5 cellular contexts compared by ENCODE assay signal in genomic region chr4:169738604-169739003, GRCh38. TPM values are rescaled to one million over a fixed set of nuclear protein-coding genes. Genes with fewer than 3 reads are reported as not detected.
A peak's percentile ranks its signal among the peaks of the same experiment; 100 is the strongest.
DNase-seq lines count a peak whose midpoint lies in the region; ATAC-seq, FAIRE-seq and TF ChIP-seq lines count a peak whose summit lies in the region.
"Not testable (repeated sequence)": the region's sequence is repeated elsewhere in the genome, so short reads cannot be mapped to it uniquely, and the experiment has no call there.

No MANE protein-coding gene starts in this region.

- TF ChIP-seq RAD21 in K562 (CRISPR knock-in tag; conservative IDR thresholded peaks at IDR 0.05 in 1 of 2, IDR thresholded peaks at IDR 0.05 in 1 of 2): not testable (repeated sequence)

- H4K20me1 ChIP-seq in K562 (replicated peaks; ENCODE audit: control insufficient read depth, insufficient read depth, low read length): not testable (repeated sequence)

- H3K9me3 Mint-ChIP-seq in activated T-cell treated with anti-CD3 and anti-CD28 coated beads, Interleukin-2, amount 50 U/mL, for 72 hours; activated T-helper 17 cell treated with anti-CD3 and anti-CD28 coated beads, Interleukin-2, amount 50 U/mL, for 72 hours; stimulated activated effector memory CD8-positive, alpha-beta T cell treated with anti-CD3 and anti-CD28 coated beads, Interleukin-12 subunit alpha, Interleukin-12 subunit beta, amount 100 ng/mL, for 72 hours: not testable (repeated sequence)

- not testable (repeated sequence) for H3K27me3 Mint-ChIP-seq in activated T-cell treated with anti-CD3 and anti-CD28 coated beads, Interleukin-2, amount 50 U/mL, for 72 hours (ENCODE audit: low read depth); activated T-helper 17 cell treated with anti-CD3 and anti-CD28 coated beads, Interleukin-2, amount 50 U/mL, for 72 hours

- not testable (repeated sequence) for FAIRE-seq in K562 (lab: Jason Lieb, UNC)

- in situ Hi-C loops in K562 (cut with MboI): not testable (repeated sequence)

- POLR2A ChIA-PET in HEK293 (lab: Yijun Ruan, JAX): not testable (repeated sequence)
- POLR2A ChIA-PET in K562 (lab: Yijun Ruan, JAX): interaction anchor here (0.6 kb wide), 1 partner anchor 748 kb away, joined by 3 read pairs; no protein-coding TSS in a partner anchor

- not testable (repeated sequence) for H3K4me3 Mint-ChIP-seq in activated T-cell treated with anti-CD3 and anti-CD28 coated beads, Interleukin-2, amount 50 U/mL, for 72 hours; activated T-helper 17 cell treated with anti-CD3 and anti-CD28 coated beads, Interleukin-2, amount 50 U/mL, for 72 hours; stimulated activated effector memory CD8-positive, alpha-beta T cell treated with anti-CD3 and anti-CD28 coated beads, Interleukin-12 subunit alpha, Interleukin-12 subunit beta, amount 100 ng/mL, for 72 hours

- not testable (repeated sequence) for H3K9ac ChIP-seq in K562 (ENCODE audit: insufficient read depth in 1 of 2, low read depth in 2 of 2, low read length in 2 of 2)

- H3K27ac ChIP-seq in HEK293 (ENCODE audit: extremely low read depth, low read depth, low read length); K562 (ENCODE audit: extremely low read depth, low read depth, low read length): not testable (repeated sequence)

- H3K9me3 ChIP-seq in HEK293 (ENCODE audit: control insufficient read depth, insufficient read depth, low read depth, low read length); K562 (replicated peaks; ENCODE audit: control insufficient read depth, insufficient read depth, low read depth, low read length): not testable (repeated sequence)

- TF ChIP-seq CTCF in HEK293 (tag by site-specific recombination; IDR thresholded peaks at IDR 0.05); K562 (IDR thresholded peaks at IDR 0.05 in 2 of 3, conservative IDR thresholded peaks at IDR 0.05 in 1 of 3; ENCODE audit: insufficient read depth in 2 of 3, low read depth in 1 of 3, low read length in 3 of 3): not testable (repeated sequence)

- CTCF ChIA-PET in HEK293 (lab: Yijun Ruan, JAX); K562 (lab: Yijun Ruan, JAX; ENCODE audit: low intra/inter-chr PET ratio): not testable (repeated sequence)

- H3K27me3 ChIP-seq in K562 (ENCODE audit: control insufficient read depth in 2 of 2, insufficient read depth in 2 of 2, low read length in 2 of 2): not testable (repeated sequence)

- H3K9me1 ChIP-seq in K562 (ENCODE audit: control insufficient read depth, insufficient read depth, low read length): not testable (repeated sequence)

- not testable (repeated sequence) for H3K4me1 Mint-ChIP-seq in activated T-cell treated with anti-CD3 and anti-CD28 coated beads, Interleukin-2, amount 50 U/mL, for 72 hours (ENCODE audit: low read depth); activated T-helper 17 cell treated with anti-CD3 and anti-CD28 coated beads, Interleukin-2, amount 50 U/mL, for 72 hours; stimulated activated effector memory CD8-positive, alpha-beta T cell treated with anti-CD3 and anti-CD28 coated beads, Interleukin-12 subunit alpha, Interleukin-12 subunit beta, amount 100 ng/mL, for 72 hours

- H3K36me3 Mint-ChIP-seq in activated T-cell treated with anti-CD3 and anti-CD28 coated beads, Interleukin-2, amount 50 U/mL, for 72 hours (ENCODE audit: insufficient read depth in 2 of 2): peaks cover 6 to 29% of the 10 kb centered on the region in 2 donors
- H3K36me3 Mint-ChIP-seq in activated T-helper 17 cell treated with anti-CD3 and anti-CD28 coated beads, Interleukin-2, amount 50 U/mL, for 72 hours (ENCODE audit: low read depth): peaks cover 79% of the 10 kb centered on the region
- peaks cover 59% of the 10 kb centered on the region for H3K36me3 Mint-ChIP-seq in stimulated activated effector memory CD8-positive, alpha-beta T cell treated with anti-CD3 and anti-CD28 coated beads, Interleukin-12 subunit alpha, Interleukin-12 subunit beta, amount 100 ng/mL, for 72 hours

- TF ChIP-seq POLR2A in K562 (conservative IDR thresholded peaks at IDR 0.05): not testable (repeated sequence)

- BruUV-seq in K562 (replicated peaks; lab: Mats Ljungman, UMichigan): not testable (repeated sequence)

- H2AFZ ChIP-seq in K562 (ENCODE audit: low read depth, low read length): not testable (repeated sequence)

- not testable (repeated sequence) for H3K79me2 ChIP-seq in K562 (ENCODE audit: control insufficient read depth, insufficient read depth, low read length)

- H3K4me3 ChIP-seq in HEK293 (ENCODE audit: low read depth, low read length); K562: not testable (repeated sequence)

- H3K27ac Mint-ChIP-seq in activated T-cell treated with anti-CD3 and anti-CD28 coated beads, Interleukin-2, amount 50 U/mL, for 72 hours: peak overlapping the region; percentile 51
- peak overlapping the region; percentile 10 for H3K27ac Mint-ChIP-seq in activated T-helper 17 cell treated with anti-CD3 and anti-CD28 coated beads, Interleukin-2, amount 50 U/mL, for 72 hours
- H3K27ac Mint-ChIP-seq in stimulated activated effector memory CD8-positive, alpha-beta T cell treated with anti-CD3 and anti-CD28 coated beads, Interleukin-12 subunit alpha, Interleukin-12 subunit beta, amount 100 ng/mL, for 72 hours: peak overlapping the region; percentile 9

- ATAC-seq in activated T-cell treated with anti-CD3 and anti-CD28 coated beads, Interleukin-2, amount 50 U/mL, for 72 hours (replicated peaks in 1 of 2); activated T-helper 17 cell treated with anti-CD3 and anti-CD28 coated beads, Interleukin-2, amount 50 U/mL, for 72 hours (replicated peaks); K562; stimulated activated effector memory CD8-positive, alpha-beta T cell treated with anti-CD3 and anti-CD28 coated beads, Interleukin-12 subunit alpha, Interleukin-12 subunit beta, amount 100 ng/mL, for 72 hours: not testable (repeated sequence)

- H3K4me1 ChIP-seq in HEK293 (ENCODE audit: control insufficient read depth, insufficient read depth, low read length); K562 (replicated peaks in 1 of 2; ENCODE audit: control insufficient read depth in 2 of 2, insufficient read depth in 2 of 2, low read length in 2 of 2): not testable (repeated sequence)

- intact Hi-C loops in K562 (cut with micrococcal nuclease): not testable (repeated sequence)

- TF ChIP-seq EP300 in K562 (IDR thresholded peaks at IDR 0.05; ENCODE audit: low read length): not testable (repeated sequence)

- not testable (repeated sequence) for H3K4me2 ChIP-seq in K562 (ENCODE audit: insufficient read depth, low read length)

- DNase-seq in activated T-cell treated with anti-CD3 and anti-CD28 coated beads, Interleukin-2, amount 50 U/mL, for 72 hours; K562 (ENCODE audit: extremely low read depth in 1 of 4, low spot score in 3 of 4); stimulated activated effector memory CD8-positive, alpha-beta T cell treated with anti-CD3 and anti-CD28 coated beads, Interleukin-12 subunit alpha, Interleukin-12 subunit beta, amount 100 ng/mL, for 72 hours (ENCODE audit: low spot score in 2 of 2): not testable (repeated sequence)

- H3K36me3 ChIP-seq in HEK293 (ENCODE audit: control insufficient read depth in 2 of 2, insufficient read depth in 1 of 2, low read length in 2 of 2) (peaks cover 3 to 38% of the 10 kb centered on the region in 2 experiments; a peak in 2 of 3 replicates), K562 (ENCODE audit: control insufficient read depth, insufficient read depth, low read length) (peaks cover 17% of the 10 kb centered on the region)

TF ChIP-seq in HEK293, 187 proteins besides CTCF, POLR2A, EP300 and RAD21:
- peak; percentile 73 for TF ChIP-seq ZNF146 (tag by site-specific recombination; IDR thresholded peaks at IDR 0.05)

TF ChIP-seq in K562, 482 proteins besides CTCF, POLR2A, EP300 and RAD21:
- TF ChIP-seq ZNF146 (CRISPR knock-in tag; IDR thresholded peaks at IDR 0.05; ENCODE audit: unreplicated experiment) (peak; percentile 75), KDM1A (IDR thresholded peaks at IDR 0.05) (peak in 1 of 2 experiments; percentile 13; a peak in 1 of 4 replicates)

RNA-seq across cellular contexts. Expression of gene HPF1, which starts 19.1 kb away (rescaled TPM):
- total RNA-seq in activated T-cell treated with anti-CD3 and anti-CD28 coated beads, Interleukin-2, amount 50 U/mL, for 72 hours: 10 to 100 TPM; 32.7 to 34.0 TPM
- total RNA-seq in activated T-helper 17 cell treated with anti-CD3 and anti-CD28 coated beads, Interleukin-2, amount 50 U/mL, for 72 hours: 10 to 100 TPM; 19.0 to 27.0 TPM
- total RNA-seq in K562 (2011; cell fraction: chromatin; rRNA removed; ENCODE audit: low replicate concordance): 4.9 and 15.6 TPM in 2 replicates
- 1.1 and 3.2 TPM in 2 replicates for total RNA-seq in K562 (2011; cell fraction: nucleolus; rRNA removed)
- total RNA-seq in K562 (2011; cell fraction: nucleoplasm; rRNA removed): 5.1 and 8.9 TPM in 2 replicates
- 21.2 and 21.7 TPM in 2 replicates for total RNA-seq in K562 (2014; rRNA removed)
- total RNA-seq in K562 (2014; rRNA removed; fragmentation: Illumina TruSeq; extraction: Trizol): 41.7 and 46.6 TPM in 2 replicates
- total RNA-seq in K562 (2015; rRNA removed; fragmentation: Illumina TruSeq; extraction: Trizol): 40.3 and 44.3 TPM in 2 replicates
- total RNA-seq in K562 (2021): 31.1 and 31.6 TPM in 2 replicates
- 24.2 and 31.5 TPM in 2 replicates for polyA plus RNA-seq in K562 (2011; rRNA removed)
- polyA plus RNA-seq in K562 (2011; cell fraction: cytosol; rRNA removed): 4.9 and 11.9 TPM in 2 replicates
- 2.8 and 4.7 TPM in 2 replicates for polyA plus RNA-seq in K562 (2011; cell fraction: nucleus; rRNA removed)
- 36.7 and 37.8 TPM in 2 replicates for polyA plus RNA-seq in K562 (2012)
- 49.9 and 89.4 TPM in 2 replicates for polyA plus RNA-seq in K562 (2014; fragmentation: Illumina TruSeq; extraction: Trizol)
- 10 to 100 TPM; 33.5 to 35.2 TPM for polyA plus RNA-seq in K562 (2014; fragmentation: Nextera tagmentation; extraction: Ambion mirVana)
- 36.8 and 37.2 TPM in 2 replicates for polyA plus RNA-seq in K562 (2014; rRNA removed)
- 12.4 and 16.5 TPM in 2 replicates for polyA minus RNA-seq in K562 (2011; rRNA and poly(A)+ RNA removed)
- 6.3 and 6.4 TPM in 2 replicates for polyA minus RNA-seq in K562 (2011; cell fraction: cytosol; rRNA and poly(A)+ RNA removed)
- polyA minus RNA-seq in K562 (2011; cell fraction: nucleus; rRNA and poly(A)+ RNA removed): 2.7 and 7.0 TPM in 2 replicates
